In genomic region chr6:168247456-168248147, GRCh38 we compare ENCODE assay signal across 1 cellular context.
TF ChIP-seq lines count a peak whose summit lies in the region.

No MANE protein-coding gene starts in this region.

TF ChIP-seq in WTC11, 78 proteins besides CTCF, POLR2A, EP300 and RAD21 (continued from another document):
- TF ChIP-seq PRDM15 (CRISPR knock-in tag; IDR thresholded peaks at IDR 0.05) = no peak
TF ChIP-seq in WTC11: peak in this region for 0.
